12 cellular contexts compared by ENCODE assay signal in the genomic region with DNA sequence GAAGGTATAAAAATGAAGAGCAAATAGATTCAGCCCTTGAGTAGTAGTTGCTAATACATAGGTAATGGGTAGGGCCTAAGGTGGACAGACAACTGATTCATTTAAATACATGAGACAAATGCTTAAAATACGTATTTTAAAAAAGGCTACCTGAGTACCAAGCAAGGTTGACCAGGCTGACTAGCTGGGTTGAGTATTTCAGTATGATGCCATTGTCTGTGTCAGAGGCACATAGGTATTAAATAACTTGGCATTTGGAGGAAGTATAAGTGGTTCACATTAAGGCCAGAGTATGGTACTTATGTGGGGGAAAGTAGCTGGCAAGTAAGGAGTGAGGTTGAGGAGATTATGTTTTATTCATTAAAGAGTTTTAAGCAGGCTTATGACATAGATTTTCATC. TPM values are rescaled to one million over a fixed set of nuclear protein-coding genes. Genes with fewer than 3 reads are reported as not detected.
DNase-seq lines count a peak whose midpoint lies in the region; ATAC-seq and TF ChIP-seq lines count a peak whose summit lies in the region.
"Had no signal": no experiment of that assay in that cellular context is flagged by ENCODE, and none has a peak within 500 bp of the region (broad histone marks: within the 10 kb centered on the region; RNA-seq: fewer than 3 reads in every experiment).

No MANE protein-coding gene starts in this region.

- H2AFZ ChIP-seq in DND-41 (ENCODE audit: low read depth, low read length), result no peak overlapping the region

- H3K36me3 ChIP-seq in DND-41 (ENCODE audit: insufficient read depth, low read length), result no peaks in the 10 kb centered on the region
- no peaks in the 10 kb centered on the region for H3K36me3 ChIP-seq in KOPT-K1 (ENCODE audit: insufficient read depth, low read length)
- H3K36me3 ChIP-seq in left lung, result no peaks in the 10 kb centered on the region
- no peaks in the 10 kb centered on the region for H3K36me3 ChIP-seq in Peyer's patch
- H3K36me3 ChIP-seq: transverse colon had no signal

- no peak overlapping the region for H3K9ac ChIP-seq in DND-41 (ENCODE audit: low read depth, low read length)

- intact Hi-C loops in left lung (cut with DNase I), result no loop called here

- H3K4me3 ChIP-seq in DND-41 (ENCODE audit: low read depth in 1 of 2, low read length in 2 of 2) (no peak overlapping the region), left lung (no peak overlapping the region), Peyer's patch (no peak overlapping the region)
- H3K4me3 ChIP-seq: transverse colon had no signal

- peaks cover 96% of the 10 kb centered on the region for H3K79me2 ChIP-seq in DND-41 (ENCODE audit: insufficient read depth, low read length)

- H3K4me2 ChIP-seq in DND-41 (ENCODE audit: insufficient read depth, low read length), result 0 out of 2 replicates have a peak overlapping the region, but pooled peaks have one; percentile 6

- no peak for DNase-seq in DND-41
- no peak for DNase-seq in left lung
- no peak for DNase-seq in foreskin keratinocyte
- no peak for DNase-seq in NCI-H748 treated with DMSO at 0.1 percent for 48 hours (lab: John Stamatoyannopoulos, UW)
- no peak for DNase-seq in Peyer's patch
- DNase-seq: H9, left colon, NCI-H2081, transverse colon had no signal

- H4K20me1 ChIP-seq in DND-41 (ENCODE audit: insufficient read depth, low read length), result peaks cover 9% of the 10 kb centered on the region; the same call in 1 of the 2 replicates

- peak overlapping the region; percentile 49 for H3K27ac ChIP-seq in DND-41 (ENCODE audit: low read length)
- peak overlapping the region; percentile 85 for H3K27ac ChIP-seq in KOPT-K1 (ENCODE audit: low read depth, low read length, poor library complexity, severe bottlenecking)
- peak overlapping the region; percentile 5 to 47 for H3K27ac ChIP-seq in left lung
- H3K27ac ChIP-seq in foreskin keratinocyte, result no peak overlapping the region
- peak overlapping the region in 1 of 4 donors; percentile 22 for H3K27ac ChIP-seq in Peyer's patch
- H3K27ac ChIP-seq: transverse colon had no signal

- ATAC-seq in DND-41 (ENCODE audit: insufficient read depth, low read depth) (no peak), GM21515 (IDR thresholded peaks at IDR 0.05; ENCODE audit: unreplicated experiment) (peak; percentile 8), left lung (peak; percentile 61), foreskin keratinocyte (no peak), GM21528 (IDR thresholded peaks at IDR 0.05; ENCODE audit: low FRiP score, unreplicated experiment) (no peak)
- ATAC-seq: left colon had no signal

- H3K9me3 ChIP-seq in DND-41 (ENCODE audit: insufficient read depth, low read length, severe bottlenecking) (no peaks in the 10 kb centered on the region), KOPT-K1 (ENCODE audit: insufficient read depth, low read length, poor library complexity, severe bottlenecking) (no peaks in the 10 kb centered on the region), left lung (no peaks in the 10 kb centered on the region), Peyer's patch (no peaks in the 10 kb centered on the region)
- H3K9me3 ChIP-seq: transverse colon had no signal

- no peaks in the 10 kb centered on the region for H3K27me3 ChIP-seq in DND-41 (ENCODE audit: insufficient read depth, low read length, poor library complexity)
- H3K27me3 ChIP-seq in left lung, result no peaks in the 10 kb centered on the region
- H3K27me3 ChIP-seq in foreskin keratinocyte, result no peaks in the 10 kb centered on the region
- no peaks in the 10 kb centered on the region for H3K27me3 ChIP-seq in Peyer's patch
- H3K27me3 ChIP-seq: transverse colon had no signal

- H3K4me1 ChIP-seq in DND-41 (ENCODE audit: insufficient read depth, low read length), result peaks cover 98% of the 10 kb centered on the region
- peaks cover 32 to 84% of the 10 kb centered on the region in 2 donors for H3K4me1 ChIP-seq in left lung
- peaks cover 8% of the 10 kb centered on the region for H3K4me1 ChIP-seq in foreskin keratinocyte
- peaks cover 0 to 30% (median 12%) of the 10 kb centered on the region in 4 donors for H3K4me1 ChIP-seq in Peyer's patch

- TF ChIP-seq CTCF in DND-41 (IDR thresholded peaks at IDR 0.05; ENCODE audit: borderline replicate concordance, extremely low read depth, low read length, poor library complexity, severe bottlenecking) (no peak), left lung (IDR thresholded peaks at IDR 0.05) (no peak), foreskin keratinocyte (conservative IDR thresholded peaks at IDR 0.05) (no peak), Peyer's patch (IDR thresholded peaks at IDR 0.05) (no peak)

- TF ChIP-seq POLR2A in Peyer's patch (IDR thresholded peaks at IDR 0.05), result no peak

RNA-seq across cellular contexts. Expression of a gene that starts 19.4 kb away (rescaled TPM):
- total RNA-seq in left lung (100 to 1,000 TPM in 1 of 2 donors, 10 to 100 TPM in 1; 82.6 to 102 TPM), foreskin keratinocyte (30.0 and 33.2 TPM in 2 replicates), Peyer's patch (10 to 100 TPM; 62.3 to 75.1 (median 66.5) TPM)
- polyA plus RNA-seq in foreskin keratinocyte, result 6.9 and 9.2 TPM in 2 replicates

Comparison
In these comparisons a context has a peak if more than half of its experiments do, and no peak if none do; other contexts are left out.
1. ATAC-seq: peak in GM21515 (single experiment) and left lung (single experiment); none in DND-41 (single experiment), foreskin keratinocyte (single experiment) and GM21528 (single experiment).